Comparison of ENCODE assay signal across 10 cellular contexts in genomic region chr15:92821491-92822116, GRCh38.
DNase-seq lines count a peak whose midpoint lies in the region; ATAC-seq and TF ChIP-seq lines count a peak whose summit lies in the region.
"Had no signal": no experiment of that assay in that cellular context is flagged by ENCODE, and none has a peak within 500 bp of the region (broad histone marks: within the 10 kb centered on the region; RNA-seq: fewer than 3 reads in every experiment).

No MANE protein-coding gene starts in this region.

- H3K9ac ChIP-seq in BLaER1 treated with 17β-estradiol and CSF1 and Interleukin-3, amounts not matched to agents 10 nM and 100 nM: peak overlapping the region in 1 of 11 experiments; percentile 22; a peak in 1 of 22 replicates
- H3K9ac ChIP-seq in mesendoderm (ENCODE audit: low read length): no peak overlapping the region

- peak; percentile 79 for ATAC-seq in activated T-helper 17 cell treated with anti-CD3 and anti-CD28 coated beads, Interleukin-2, amount 50 U/mL, for 72 hours (replicated peaks)
- ATAC-seq in GM19023 (IDR thresholded peaks at IDR 0.05; ENCODE audit: unreplicated experiment): no peak

- H3K56ac ChIP-seq in mesendoderm (ENCODE audit: low read length): peak overlapping the region; percentile 74

- H2BK120ac ChIP-seq in mesendoderm (ENCODE audit: low read depth, low read length): peak overlapping the region; percentile 61

- no peak overlapping the region for H3K18ac ChIP-seq in mesendoderm (ENCODE audit: low read length)

- H3K4me3 ChIP-seq in BLaER1 treated with 17β-estradiol and CSF1 and Interleukin-3, amounts not matched to agents 10 nM and 100 nM: no peak overlapping the region
- H3K4me3 ChIP-seq in mesendoderm (ENCODE audit: low read length) (no peak overlapping the region), BE2C (ENCODE audit: low read depth, low read length) (no peak overlapping the region)

- H3K79me1 ChIP-seq in mesendoderm (ENCODE audit: low read length): no peaks in the 10 kb centered on the region

- H3K9me3 ChIP-seq in BLaER1 treated with 17β-estradiol and CSF1 and Interleukin-3, amounts not matched to agents 10 nM and 100 nM (replicated peaks in 1 of 11): no peaks in the 10 kb centered on the region
- H3K9me3 ChIP-seq in BE2C: no peaks in the 10 kb centered on the region

- no peaks in the 10 kb centered on the region for H3K27me3 Mint-ChIP-seq in activated T-helper 17 cell treated with anti-CD3 and anti-CD28 coated beads, Interleukin-2, amount 50 U/mL, for 72 hours

- in situ Hi-C loops in GM13977 (cut with MboI; ENCODE audit: low pct_unique_long_range_greater_than_20kb, low sequenced_read_pairs, unreplicated experiment): no loop called here

- H3K79me2 ChIP-seq in mesendoderm (ENCODE audit: control insufficient read depth, insufficient read depth, low read length): no peaks in the 10 kb centered on the region

- H3K4me1 Mint-ChIP-seq in activated T-helper 17 cell treated with anti-CD3 and anti-CD28 coated beads, Interleukin-2, amount 50 U/mL, for 72 hours: peaks cover 47% of the 10 kb centered on the region

- WGBS in mesendoderm (ENCODE audit: extremely low coverage, insufficient coverage, low lambda C conversion rate): no CpG with 5 or more reads among the region's 5 CpGs

- no peak overlapping the region for H4K8ac ChIP-seq in mesendoderm (ENCODE audit: low read depth, low read length)

- H3K4me2 ChIP-seq in BLaER1 treated with 17β-estradiol and CSF1 and Interleukin-3, amounts not matched to agents 10 nM and 100 nM: peak overlapping the region in 9 of 11 experiments; percentile 75 to 94 (median 82); a peak in 15 of 22 replicates
- H3K4me2 ChIP-seq in mesendoderm (ENCODE audit: low read length): no peak overlapping the region

- peaks cover 12% of the 10 kb centered on the region for H3K36me3 Mint-ChIP-seq in activated T-helper 17 cell treated with anti-CD3 and anti-CD28 coated beads, Interleukin-2, amount 50 U/mL, for 72 hours (ENCODE audit: low read depth)

- DNase-seq in HT1080 (ENCODE audit: low read depth) (peak; percentile 73), mesendoderm (peak; percentile 80), NCI-H1105 (lab: John Stamatoyannopoulos, UW) (no peak), GM13977 (ENCODE audit: low spot score) (no peak), BE2C (no peak)
- DNase-seq: activated effector memory CD4-positive, alpha-beta T cell treated with Interleukin-2 at 50 U/mL for 16 hours; stimulated activated naive CD4-positive, alpha-beta T cell had no signal

- peak overlapping the region; percentile 62 for H3K4ac ChIP-seq in mesendoderm (ENCODE audit: low read depth, low read length)

- peak overlapping the region; percentile 94 for H3K27ac Mint-ChIP-seq in activated T-helper 17 cell treated with anti-CD3 and anti-CD28 coated beads, Interleukin-2, amount 50 U/mL, for 72 hours

- peak overlapping the region in 6 of 11 experiments; percentile 9 to 86 (median 31); a peak in 8 of 22 replicates for H3K27ac ChIP-seq in BLaER1 treated with 17β-estradiol and CSF1 and Interleukin-3, amounts not matched to agents 10 nM and 100 nM
- peak overlapping the region; percentile 79 for H3K27ac ChIP-seq in mesendoderm (ENCODE audit: low read depth, low read length)

- H3K27me3 ChIP-seq in BLaER1 treated with 17β-estradiol and CSF1 and Interleukin-3, amounts not matched to agents 10 nM and 100 nM: no peaks in the 10 kb centered on the region
- H3K27me3 ChIP-seq in mesendoderm (ENCODE audit: insufficient read depth, low read length, poor library complexity) (no peaks in the 10 kb centered on the region), BE2C (no peaks in the 10 kb centered on the region)

- H2BK5ac ChIP-seq in mesendoderm (ENCODE audit: low read length): no peak overlapping the region

- H3K36me3 ChIP-seq in BLaER1 treated with 17β-estradiol and CSF1 and Interleukin-3, amounts not matched to agents 10 nM and 100 nM: no peaks in the 10 kb centered on the region
- no peaks in the 10 kb centered on the region for H3K36me3 ChIP-seq in mesendoderm (ENCODE audit: control insufficient read depth, insufficient read depth, low read length)
- no peaks in the 10 kb centered on the region for H3K36me3 ChIP-seq in BE2C

- no peak overlapping the region for H3K23ac ChIP-seq in mesendoderm (ENCODE audit: low read length)

- H3K4me1 ChIP-seq in BLaER1 treated with 17β-estradiol and CSF1 and Interleukin-3, amounts not matched to agents 10 nM and 100 nM: peaks cover 58 to 75% (median 62%) of the 10 kb centered on the region in 10 experiments
- H3K4me1 ChIP-seq in mesendoderm (ENCODE audit: control insufficient read depth, low read depth, low read length) (peaks cover 21% of the 10 kb centered on the region), BE2C (peaks cover 43% of the 10 kb centered on the region)

- no peak overlapping the region for H4K5ac ChIP-seq in mesendoderm (ENCODE audit: low read length)

- H2AK5ac ChIP-seq in mesendoderm (ENCODE audit: low read length): no peak overlapping the region

- TF ChIP-seq CTCF in GM13977 (IDR thresholded peaks at IDR 0.05; ENCODE audit: extremely low read depth, insufficient read depth, missing control alignments): no peak
- no peak for TF ChIP-seq CTCF in BE2C (IDR thresholded peaks at IDR 0.05; ENCODE audit: low read depth, low read length)

- no peaks in the 10 kb centered on the region for H3K9me3 Mint-ChIP-seq in activated T-helper 17 cell treated with anti-CD3 and anti-CD28 coated beads, Interleukin-2, amount 50 U/mL, for 72 hours

- H4K20me1 ChIP-seq in BLaER1 treated with 17β-estradiol and CSF1 and Interleukin-3, amounts not matched to agents 10 nM and 100 nM: no peaks in the 10 kb centered on the region

- H3K4me3 Mint-ChIP-seq in activated T-helper 17 cell treated with anti-CD3 and anti-CD28 coated beads, Interleukin-2, amount 50 U/mL, for 72 hours: peak overlapping the region; percentile 73

- peak overlapping the region; percentile 98 for H2BK15ac ChIP-seq in mesendoderm (replicated peaks; ENCODE audit: low read depth)

Comparison
In these comparisons a context has a peak if more than half of its experiments do, and no peak if none do; other contexts are left out.
1. DNase-seq: peak in HT1080 (single experiment) and mesendoderm (single experiment); none in NCI-H1105 (single experiment), GM13977 (single experiment) and BE2C (single experiment).